ENCODE assay signal across 19 cellular contexts in the genomic region with DNA sequence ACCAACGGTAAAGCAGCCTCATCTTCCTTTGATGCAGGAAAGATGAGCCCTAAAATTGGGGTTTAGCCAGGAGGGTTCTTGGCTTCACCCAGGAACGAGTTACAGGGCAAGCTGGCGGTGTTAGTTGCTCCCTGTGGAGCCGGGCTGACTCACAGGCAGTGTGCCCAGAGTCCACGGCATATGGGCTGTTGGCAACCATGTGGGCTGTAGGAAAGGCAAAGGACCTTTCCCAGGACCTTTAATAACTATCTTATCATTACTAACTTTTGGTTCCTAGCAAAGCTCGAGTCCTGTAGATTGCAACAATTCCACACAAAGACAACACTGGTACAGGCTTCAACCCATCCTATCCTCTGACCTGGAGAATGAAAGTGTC. TPM values are rescaled to one million over a fixed set of nuclear protein-coding genes. Genes with fewer than 3 reads are reported as not detected.
A peak's percentile ranks its signal among the peaks of the same experiment; 100 is the strongest.
DNase-seq lines count a peak whose midpoint lies in the region; ATAC-seq, FAIRE-seq and TF ChIP-seq lines count a peak whose summit lies in the region.
"Had no signal": no experiment of that assay in that cellular context is flagged by ENCODE, and none has a peak within 500 bp of the region (broad histone marks: within the 10 kb centered on the region; RNA-seq: fewer than 3 reads in every experiment).

No MANE protein-coding gene starts in this region.

- H3K9me3 ChIP-seq in pancreas (no peaks in the 10 kb centered on the region), Caco-2 (0 out of 2 replicates have a peak, but pooled peaks cover 3% of the 10 kb centered on the region)
- H3K9me3 ChIP-seq: neutrophil, upper lobe of left lung had no signal

- H3K4me3 ChIP-seq in cardiac fibroblast (replicated peaks in 1 of 2; ENCODE audit: low read depth in 2 of 2, low read length in 2 of 2): no peak overlapping the region
- no peak overlapping the region for H3K4me3 ChIP-seq in pancreas
- no peak overlapping the region for H3K4me3 ChIP-seq in Caco-2 (ENCODE audit: low read depth, low read length)
- H3K4me3 ChIP-seq: upper lobe of left lung had no signal

- no peak overlapping the region for H3K27ac ChIP-seq in pancreas
- H3K27ac ChIP-seq: neutrophil, upper lobe of left lung had no signal

- no peaks in the 10 kb centered on the region for H3K27me3 ChIP-seq in pancreas
- H3K27me3 ChIP-seq in Caco-2 (replicated peaks; ENCODE audit: control insufficient read depth, insufficient read depth, low read length): no peaks in the 10 kb centered on the region; the same call in 1 of the 2 replicates
- H3K27me3 ChIP-seq: upper lobe of left lung had no signal

- H3K4me3 Mint-ChIP-seq in Caco-2 (ENCODE audit: unreplicated experiment): no peak overlapping the region
- H3K4me3 Mint-ChIP-seq in type B pancreatic cell: no peak overlapping the region
- H3K4me3 Mint-ChIP-seq: CD4-positive, alpha-beta T cell; endodermal cell; T-cell had no signal

- DNase-seq in Daoy (ENCODE audit: low read depth): peak; percentile 32
- peak; percentile 45 for DNase-seq in M059J (ENCODE audit: low read depth)
- DNase-seq in cardiac fibroblast (ENCODE audit: low read depth in 2 of 2): peak; percentile 5 to 43
- DNase-seq in pancreas: peak in 3 of 6 donors; percentile 41 to 69 (median 63)
- no peak for DNase-seq in Caco-2
- no peak for DNase-seq in type B pancreatic cell (ENCODE audit: extremely low spot score, unreplicated experiment)
- DNase-seq in NCI-H774 (lab: John Stamatoyannopoulos, UW): no peak
- DNase-seq: CD4-positive, alpha-beta T cell; central memory CD4-positive, alpha-beta T cell; endodermal cell; foreskin melanocyte; left cardiac atrium; Right ventricle myocardium superior; stimulated activated naive CD8-positive, alpha-beta T cell treated with anti-CD3 and anti-CD28 coated beads, Interleukin-15, Interleukin-2, amounts not matched to agents 100 U/mL and 50 U/mL, for 24 hours; upper lobe of left lung had no signal

- WGBS in pancreas, 2 donors: 29 to 33% methylated on average over 6 of the region's 6 CpGs

- POLR2A ChIA-PET in Caco-2 (lab: Charles Lee): no interaction called here

- ATAC-seq in pancreas (peak; percentile 22 to 79 (median 53)), HG03135 (IDR thresholded peaks at IDR 0.05; ENCODE audit: unreplicated experiment) (no peak)
- ATAC-seq: left cardiac atrium; stimulated activated naive CD8-positive, alpha-beta T cell treated with anti-CD3 and anti-CD28 coated beads, Interleukin-15, Interleukin-2, amounts not matched to agents 100 U/mL and 50 U/mL, for 24 hours had no signal

- H3K4me1 Mint-ChIP-seq in Caco-2 (ENCODE audit: low read depth, unreplicated experiment) (no peaks in the 10 kb centered on the region), type B pancreatic cell (ENCODE audit: unreplicated experiment) (no peaks in the 10 kb centered on the region)
- H3K4me1 Mint-ChIP-seq: endodermal cell had no signal

- TF ChIP-seq CTCF in cardiac fibroblast (IDR thresholded peaks at IDR 0.05; ENCODE audit: low read depth, low read length): no peak
- TF ChIP-seq CTCF in pancreas (IDR thresholded peaks at IDR 0.05): no peak
- TF ChIP-seq CTCF in Caco-2 (IDR thresholded peaks at IDR 0.05; ENCODE audit: insufficient read depth in 1 of 2, low read depth in 1 of 2, low read length in 1 of 2, severe bottlenecking in 1 of 2, unreplicated experiment in 1 of 2): no peak
- no peak for TF ChIP-seq CTCF in type B pancreatic cell (conservative IDR thresholded peaks at IDR 0.05)

- H3K36me3 ChIP-seq in pancreas (no peaks in the 10 kb centered on the region), Caco-2 (ENCODE audit: control insufficient read depth, insufficient read depth, low read length) (no peaks in the 10 kb centered on the region)
- H3K36me3 ChIP-seq: neutrophil, upper lobe of left lung had no signal

- H3K27ac Mint-ChIP-seq in Caco-2 (ENCODE audit: unreplicated experiment): no peak overlapping the region
- no peak overlapping the region for H3K27ac Mint-ChIP-seq in type B pancreatic cell
- H3K27ac Mint-ChIP-seq: activated T-helper 2 cell treated with anti-CD3 and anti-CD28 coated beads, Interferon-gamma antibody, Interleukin-2, Interleukin-4, amounts not matched to agents 10 μg/mL and 5 μg/mL and 100 μg/mL, durations not matched to agents 14 hours and 24 hours and 36 hours; CD4-positive, alpha-beta T cell; endodermal cell; T-cell had no signal

- H3K36me3 Mint-ChIP-seq in Caco-2 (ENCODE audit: insufficient read depth, unreplicated experiment) (no peaks in the 10 kb centered on the region), type B pancreatic cell (no peaks in the 10 kb centered on the region)
- H3K36me3 Mint-ChIP-seq: T-cell had no signal

- FAIRE-seq in pancreas (lab: Jason Lieb, UNC): no peak

- H3K9me3 Mint-ChIP-seq in Caco-2 (ENCODE audit: unreplicated experiment): no peaks in the 10 kb centered on the region
- H3K9me3 Mint-ChIP-seq in type B pancreatic cell: no peaks in the 10 kb centered on the region
- H3K9me3 Mint-ChIP-seq: activated T-helper 2 cell treated with anti-CD3 and anti-CD28 coated beads, Interferon-gamma antibody, Interleukin-2, Interleukin-4, amounts not matched to agents 10 μg/mL and 5 μg/mL and 100 μg/mL, durations not matched to agents 14 hours and 24 hours and 36 hours; CD4-positive, alpha-beta T cell; T-cell had no signal

- H3K4me1 ChIP-seq in pancreas: no peaks in the 10 kb centered on the region
- H3K4me1 ChIP-seq in Caco-2: no peaks in the 10 kb centered on the region
- H3K4me1 ChIP-seq: upper lobe of left lung had no signal

- intact Hi-C loops in pancreas (cut with DNase I): no loop called here
- intact Hi-C loops in Caco-2 (cut with micrococcal nuclease; ENCODE audit: unreplicated experiment): no loop called here

- peaks cover 9% of the 10 kb centered on the region for H3K27me3 Mint-ChIP-seq in Caco-2 (ENCODE audit: insufficient read depth, unreplicated experiment)
- peaks cover 72% of the 10 kb centered on the region for H3K27me3 Mint-ChIP-seq in type B pancreatic cell
- H3K27me3 Mint-ChIP-seq: CD4-positive, alpha-beta T cell had no signal

- no TSS peak for BruUV-seq in Caco-2 (replicated peaks; lab: Mats Ljungman, UMichigan)

- CTCF ChIA-PET in Caco-2 (lab: Charles Lee): no interaction called here

RNA-seq across cellular contexts. Expression of a gene that starts 29.8 kb away (rescaled TPM):
- 176 and 204 TPM in 2 replicates for total RNA-seq in Daoy (2014; rRNA removed; shearing (Covaris generic))
- total RNA-seq in M059J (2014; rRNA removed; shearing (Covaris generic)): 150 and 262 TPM in 2 replicates
- total RNA-seq in pancreas (10 to 100 TPM; 40.4 to 63.0 (median 53.2) TPM), Caco-2 (2022) (114 and 122 TPM in 2 replicates), type B pancreatic cell (ENCODE audit: low replicate concordance) (84.8 and 90.1 TPM in 2 replicates)
- polyA plus RNA-seq in pancreas: 10 to 100 TPM; 39.5 to 60.0 TPM

Comparison
In these comparisons a context has a peak if more than half of its experiments do, and no peak if none do; other contexts are left out.
1. DNase-seq: peak in Daoy (single experiment), M059J (single experiment) and cardiac fibroblast (2 of 2); none in Caco-2 (0 of 2), type B pancreatic cell (single experiment) and NCI-H774 (single experiment).